In genomic region chr4:5019274-5019673, GRCh38 we compare ENCODE assay signal across 13 cellular contexts. TPM values are rescaled to one million over a fixed set of nuclear protein-coding genes. Genes with fewer than 3 reads are reported as not detected.
DNase-seq lines count a peak whose midpoint lies in the region; ATAC-seq, FAIRE-seq and TF ChIP-seq lines count a peak whose summit lies in the region.
"Had no signal": no experiment of that assay in that cellular context is flagged by ENCODE, and none has a peak within 500 bp of the region (broad histone marks: within the 10 kb centered on the region; RNA-seq: fewer than 3 reads in every experiment).

TSS of gene CYTL1 (minus strand) at chr4:5019458. CDS start at chr4:5019445, 13 bp downstream.

- H3K9me3 ChIP-seq in heart left ventricle (peaks cover 0 to 11% (median 0%) of the 10 kb centered on the region in 12 donors), mesenchymal stem cell (ENCODE audit: control insufficient read depth, low read length) (no peaks in the 10 kb centered on the region), kidney (ENCODE audit: control insufficient read depth in 1 of 2, low read length in 2 of 2) (no peaks in the 10 kb centered on the region)

- H3K4me2 ChIP-seq in mesenchymal stem cell (ENCODE audit: low read length, poor library complexity, severe bottlenecking): peak within 1 kb of the TSS; percentile 82

- H2AK5ac ChIP-seq in mesenchymal stem cell (ENCODE audit: low read length, severe bottlenecking): peak within 1 kb of the TSS; percentile 48

- peak within 1 kb of the TSS; percentile 79 for H4K8ac ChIP-seq in mesenchymal stem cell (ENCODE audit: low read length)

- peak within 1 kb of the TSS in 7 of 12 donors; percentile 2 to 41 (median 11) for H3K4me3 ChIP-seq in heart left ventricle
- H3K4me3 ChIP-seq in mesenchymal stem cell (ENCODE audit: insufficient read depth in 1 of 2, low read depth in 1 of 2, low read length in 2 of 2): peak within 1 kb of the TSS; percentile 52 to 64
- H3K4me3 ChIP-seq in kidney (ENCODE audit: low read length in 2 of 2): no peak within 1 kb of the TSS

- H3K9ac ChIP-seq in mesenchymal stem cell (ENCODE audit: low read length) (peak within 1 kb of the TSS; percentile 23), kidney (ENCODE audit: low read length in 2 of 2) (no peak within 1 kb of the TSS)

- peak within 1 kb of the TSS in 1 of 2 experiments; percentile 1 for H3K4ac ChIP-seq in mesenchymal stem cell (ENCODE audit: low read depth in 1 of 2, low read length in 2 of 2)

- 5 to 9% (median 7%) methylated on average over 12 to 28 of the region's 28 CpGs for WGBS in heart left ventricle, 4 donors
- WGBS in mesenchymal stem cell: 6% methylated on average over 28 of the region's 28 CpGs

- H2BK15ac ChIP-seq in mesenchymal stem cell (ENCODE audit: low read depth, poor library complexity, severe bottlenecking): peak within 1 kb of the TSS; percentile 62

- ATAC-seq in heart left ventricle (no peak), Right ventricle myocardium inferior (no peak)

- TF ChIP-seq CTCF in heart left ventricle (IDR thresholded peaks at IDR 0.05) (no peak), kidney (IDR thresholded peaks at IDR 0.05; ENCODE audit: borderline replicate concordance, extremely low read depth, insufficient read depth) (no peak)

- H2AFZ ChIP-seq in mesenchymal stem cell (ENCODE audit: low read depth, low read length): peak within 1 kb of the TSS; percentile 3

- peak within 1 kb of the TSS; percentile 25 to 56 for H3K18ac ChIP-seq in mesenchymal stem cell (ENCODE audit: low read depth in 1 of 2, low read length in 2 of 2)

- H3K27ac ChIP-seq in heart left ventricle (no peak within 1 kb of the TSS), mesenchymal stem cell (ENCODE audit: low read length, poor library complexity, severe bottlenecking) (no peak within 1 kb of the TSS), kidney (ENCODE audit: low read depth in 2 of 2, low read length in 2 of 2) (no peak within 1 kb of the TSS)

- H2BK120ac ChIP-seq in mesenchymal stem cell (ENCODE audit: low read depth, low read length): peak within 1 kb of the TSS; percentile 13

- intact Hi-C loops in heart left ventricle (cut with DNase I): no loop called here
- intact Hi-C loops in Right ventricle myocardium inferior (cut with DNase I): no loop called here
- intact Hi-C loops in kidney (cut with DNase I): no loop called here

- peak within 1 kb of the TSS; percentile 81 for H4K91ac ChIP-seq in mesenchymal stem cell (ENCODE audit: low read length)

- no peaks in the 10 kb centered on the region for H3K36me3 ChIP-seq in heart left ventricle
- no peaks in the 10 kb centered on the region for H3K36me3 ChIP-seq in mesenchymal stem cell (ENCODE audit: control insufficient read depth in 1 of 2, insufficient read depth in 2 of 2, low read depth in 1 of 2, low read length in 2 of 2)
- H3K36me3 ChIP-seq in kidney (ENCODE audit: control insufficient read depth in 1 of 2, insufficient read depth in 2 of 2, low read length in 2 of 2): no peaks in the 10 kb centered on the region

- H3K23ac ChIP-seq in mesenchymal stem cell (ENCODE audit: low read length in 2 of 2): peak within 1 kb of the TSS in 1 of 2 experiments; percentile 28

- H2BK12ac ChIP-seq in mesenchymal stem cell (ENCODE audit: low read length in 2 of 2): peak within 1 kb of the TSS in 1 of 2 experiments; percentile 42

- no peak for FAIRE-seq in urothelium cell line (lab: Jason Lieb, UNC)
- no peak for FAIRE-seq in kidney (lab: Jason Lieb, UNC)
- FAIRE-seq: islet of Langerhans had no signal

- peak within 1 kb of the TSS in 1 of 2 experiments; percentile 51 for H3K14ac ChIP-seq in mesenchymal stem cell (ENCODE audit: low read length in 2 of 2)

- H3K79me1 ChIP-seq in mesenchymal stem cell (replicated peaks; ENCODE audit: low read length, poor library complexity, severe bottlenecking): peaks cover 8% of the 10 kb centered on the region

- H2BK5ac ChIP-seq in mesenchymal stem cell (ENCODE audit: low read depth, low read length, poor library complexity, severe bottlenecking): no peak within 1 kb of the TSS

- TF ChIP-seq POLR2A in heart left ventricle (IDR thresholded peaks at IDR 0.05): no peak

- H3K27me3 ChIP-seq in heart left ventricle: peaks cover 8 to 42% (median 22%) of the 10 kb centered on the region in 9 donors
- peaks cover 0 to 30% of the 10 kb centered on the region in 2 experiments for H3K27me3 ChIP-seq in mesenchymal stem cell (ENCODE audit: control insufficient read depth in 1 of 2, insufficient read depth in 1 of 2, low read length in 2 of 2)

- no peak for DNase-seq in heart left ventricle
- DNase-seq in Right ventricle myocardium inferior (ENCODE audit: missing footprints): no peak
- DNase-seq in ecto neural progenitor cell (ENCODE audit: low spot score): peak; percentile 59
- no peak for DNase-seq in mesenchymal stem cell
- DNase-seq in urothelium cell line (ENCODE audit: low spot score): peak; percentile 70
- DNase-seq in kidney: no peak
- no peak for DNase-seq in NCI-H526 treated with DMSO at 0.1 percent for 48 hours (lab: John Stamatoyannopoulos, UW)
- no peak for DNase-seq in NCI-H2107 (lab: John Stamatoyannopoulos, UW)
- DNase-seq: caudate nucleus, NCI-H187 treated with DMSO at 0.1 percent for 48 hours had no signal

- H3K4me1 ChIP-seq in heart left ventricle (peaks cover 0 to 10% (median 0%) of the 10 kb centered on the region in 12 donors), mesenchymal stem cell (ENCODE audit: control insufficient read depth, insufficient read depth, low read depth, low read length) (peaks cover 10% of the 10 kb centered on the region), kidney (ENCODE audit: control insufficient read depth in 1 of 2, insufficient read depth in 1 of 2, low read depth in 1 of 2, low read length in 2 of 2) (no peaks in the 10 kb centered on the region)

RNA-seq across cellular contexts. Expression of gene CYTL1, which starts in this region (rescaled TPM):
- total RNA-seq in heart left ventricle: 1 to 10 TPM in 1 of 9 donors, under 1 TPM in 2, not detected in 6; 0.78 to 2.5 (median 0.93) TPM
- polyA plus RNA-seq in heart left ventricle: not detected
- total RNA-seq in Right ventricle myocardium inferior: 0.81 TPM
- polyA plus RNA-seq in mesenchymal stem cell (2013, experiment 1 of 2): 36.4 TPM
- polyA plus RNA-seq in mesenchymal stem cell (2013, experiment 2 of 2): 39.7 TPM
- 1.7 TPM for total RNA-seq in kidney
- polyA plus RNA-seq in kidney (ENCODE audit: insufficient read depth, low read depth, low replicate concordance): not detected
- total RNA-seq: SK-MEL-5 had no signal
- polyA plus RNA-seq: BJ had no signal

Comparison
In these comparisons a context has a peak if more than half of its experiments do, and no peak if none do; other contexts are left out.
1. DNase-seq: peak in ecto neural progenitor cell (single experiment) and urothelium cell line (single experiment); none in heart left ventricle (0 of 5), Right ventricle myocardium inferior (single experiment), mesenchymal stem cell (single experiment), kidney (single experiment), NCI-H526 treated with DMSO at 0.1 percent for 48 hours (single experiment) and NCI-H2107 (single experiment).
2. H3K4me3 ChIP-seq: peak in heart left ventricle (7 of 12) and mesenchymal stem cell (2 of 2); none in kidney (0 of 2).